Comparison of ENCODE assay signal across 11 cellular contexts in genomic region chr5:94433393-94434149, GRCh38.
DNase-seq lines count a peak whose midpoint lies in the region; ATAC-seq, FAIRE-seq and TF ChIP-seq lines count a peak whose summit lies in the region.
"Had no signal": no experiment of that assay in that cellular context is flagged by ENCODE, and none has a peak within 500 bp of the region (broad histone marks: within the 10 kb centered on the region; RNA-seq: fewer than 3 reads in every experiment).

No MANE protein-coding gene starts in this region.

- H3K4me3 ChIP-seq in breast epithelium = no peak overlapping the region
- no peak overlapping the region for H3K4me3 ChIP-seq in HepG2 (replicated peaks in 1 of 3; ENCODE audit: insufficient read depth in 1 of 3, low read depth in 2 of 3, low read length in 3 of 3)
- H3K4me3 ChIP-seq: SK-N-MC, uterus had no signal

- TF ChIP-seq RAD21 in HepG2 (CRISPR knock-in tag; IDR thresholded peaks at IDR 0.05) = no peak

- TF ChIP-seq EP300 in HepG2 (IDR thresholded peaks at IDR 0.05; ENCODE audit: low read depth in 2 of 2, low read length in 2 of 2) (no peak), HepG2 (CRISPR knock-in tag; IDR thresholded peaks at IDR 0.05; ENCODE audit: borderline replicate concordance) (no peak)

- POLR2A ChIA-PET in HepG2 (lab: Yijun Ruan, JAX) = no interaction called here

- H3K9me3 ChIP-seq in breast epithelium (no peaks in the 10 kb centered on the region), HepG2 (ENCODE audit: low read length) (no peaks in the 10 kb centered on the region)
- H3K9me3 ChIP-seq: uterus had no signal

- TF ChIP-seq POLR2A in breast epithelium (IDR thresholded peaks at IDR 0.05) = no peak
- TF ChIP-seq POLR2A in HepG2 (IDR thresholded peaks at IDR 0.05; ENCODE audit: insufficient read depth in 1 of 2, low read depth in 2 of 2, low read length in 2 of 2) = no peak

- H3K27ac ChIP-seq in breast epithelium (peak overlapping the region; percentile 17 to 18), HepG2 (ENCODE audit: extremely low read length, insufficient read depth, low read length) (no peak overlapping the region)
- H3K27ac ChIP-seq: SK-N-MC, uterus had no signal

- in situ Hi-C loops in KBM-7 (cut with MboI; ENCODE audit: low pct_unique_long_range_greater_than_20kb, low sequenced_read_pairs) (no loop called here), HepG2 (cut with HindIII; ENCODE audit: extremely low pct_ligation_motif_present, low pct_unique_long_range_greater_than_20kb) (no loop called here)

- TF ChIP-seq CTCF in breast epithelium (IDR thresholded peaks at IDR 0.05) = no peak
- TF ChIP-seq CTCF in HepG2 (CRISPR knock-in tag; IDR thresholded peaks at IDR 0.05) = no peak

- H3K27me3 ChIP-seq in breast epithelium (no peaks in the 10 kb centered on the region), HepG2 (ENCODE audit: control insufficient read depth in 1 of 2, insufficient read depth in 2 of 2, low read length in 2 of 2) (no peaks in the 10 kb centered on the region)
- H3K27me3 ChIP-seq: uterus had no signal

- ATAC-seq in HepG2 (no peak), HG03108 (IDR thresholded peaks at IDR 0.05; ENCODE audit: unreplicated experiment) (no peak), HG03520 (IDR thresholded peaks at IDR 0.05; ENCODE audit: unreplicated experiment) (no peak)

- BruUV-seq in HepG2 (replicated peaks; lab: Mats Ljungman, UMichigan) = no TSS peak

- FAIRE-seq in HepG2 (lab: Jason Lieb, UNC) = no peak

- H3K36me3 ChIP-seq in breast epithelium (no peaks in the 10 kb centered on the region), HepG2 (replicated peaks in 1 of 2; ENCODE audit: control insufficient read depth in 1 of 2, insufficient read depth in 2 of 2, low read length in 2 of 2) (no peaks in the 10 kb centered on the region)
- H3K36me3 ChIP-seq: uterus had no signal

- H3K79me2 ChIP-seq in HepG2 (ENCODE audit: insufficient read depth, low read length) = no peaks in the 10 kb centered on the region

- intact Hi-C loops in breast epithelium (cut with DNase I; ENCODE audit: low total_unique reads) (no loop called here), HepG2 (cut with micrococcal nuclease; ENCODE audit: unreplicated experiment) (no loop called here)

- no peak overlapping the region for H2AFZ ChIP-seq in HepG2 (ENCODE audit: low read length)

- DNase-seq in AG08396 (ENCODE audit: low spot score) = peak; percentile 7
- DNase-seq in KBM-7 = peak; percentile 30
- no peak for DNase-seq in breast epithelium (ENCODE audit: low spot score in 2 of 2)
- peak; percentile 4 for DNase-seq in HepG2 (ENCODE audit: low spot score)
- no peak for DNase-seq in NCI-H1048 (lab: John Stamatoyannopoulos, UW)
- no peak for DNase-seq in HuH-7 (ENCODE audit: low spot score)
- DNase-seq: activated naive CD4-positive, alpha-beta T cell treated with anti-CD3 and anti-CD28 coated beads for 36 hours; uterus had no signal

- WGBS in HepG2 (ENCODE audit: low lambda C conversion rate) = 25% methylated on average over 2 of the region's 2 CpGs

- no peak overlapping the region for H3K9ac ChIP-seq in HepG2 (ENCODE audit: insufficient read depth, low read depth, low read length)

- no peaks in the 10 kb centered on the region for H4K20me1 ChIP-seq in HepG2 (ENCODE audit: insufficient read depth, low read length)

- no peak overlapping the region for H3K4me2 ChIP-seq in HepG2 (ENCODE audit: low read depth, low read length)

- H3K4me1 ChIP-seq in breast epithelium (no peaks in the 10 kb centered on the region), HepG2 (ENCODE audit: insufficient read depth, low read length) (no peaks in the 10 kb centered on the region)
- H3K4me1 ChIP-seq: uterus had no signal

- CTCF ChIA-PET in HepG2 (lab: Yijun Ruan, JAX; ENCODE audit: low intra/inter-chr PET ratio, low total read pairs) = no interaction called here

TF ChIP-seq in HepG2, 621 proteins besides CTCF, POLR2A, EP300 and RAD21:
- TF ChIP-seq CEBPB (IDR thresholded peaks at IDR 0.05; ENCODE audit: borderline replicate concordance, low read depth, low read length) (peak; percentile 24; the same call in 1 of the 2 replicates), ZNF383 (CRISPR knock-in tag; IDR thresholded peaks at IDR 0.05; ENCODE audit: borderline replicate concordance) (no peak)

Comparison
In these comparisons a context has a peak if more than half of its experiments do, and no peak if none do; other contexts are left out.
1. DNase-seq: peak in AG08396 (single experiment), KBM-7 (single experiment) and HepG2 (single experiment); none in breast epithelium (0 of 2), NCI-H1048 (single experiment) and HuH-7 (single experiment).